ENCODE assay signal across 8 cellular contexts in the genomic region with DNA sequence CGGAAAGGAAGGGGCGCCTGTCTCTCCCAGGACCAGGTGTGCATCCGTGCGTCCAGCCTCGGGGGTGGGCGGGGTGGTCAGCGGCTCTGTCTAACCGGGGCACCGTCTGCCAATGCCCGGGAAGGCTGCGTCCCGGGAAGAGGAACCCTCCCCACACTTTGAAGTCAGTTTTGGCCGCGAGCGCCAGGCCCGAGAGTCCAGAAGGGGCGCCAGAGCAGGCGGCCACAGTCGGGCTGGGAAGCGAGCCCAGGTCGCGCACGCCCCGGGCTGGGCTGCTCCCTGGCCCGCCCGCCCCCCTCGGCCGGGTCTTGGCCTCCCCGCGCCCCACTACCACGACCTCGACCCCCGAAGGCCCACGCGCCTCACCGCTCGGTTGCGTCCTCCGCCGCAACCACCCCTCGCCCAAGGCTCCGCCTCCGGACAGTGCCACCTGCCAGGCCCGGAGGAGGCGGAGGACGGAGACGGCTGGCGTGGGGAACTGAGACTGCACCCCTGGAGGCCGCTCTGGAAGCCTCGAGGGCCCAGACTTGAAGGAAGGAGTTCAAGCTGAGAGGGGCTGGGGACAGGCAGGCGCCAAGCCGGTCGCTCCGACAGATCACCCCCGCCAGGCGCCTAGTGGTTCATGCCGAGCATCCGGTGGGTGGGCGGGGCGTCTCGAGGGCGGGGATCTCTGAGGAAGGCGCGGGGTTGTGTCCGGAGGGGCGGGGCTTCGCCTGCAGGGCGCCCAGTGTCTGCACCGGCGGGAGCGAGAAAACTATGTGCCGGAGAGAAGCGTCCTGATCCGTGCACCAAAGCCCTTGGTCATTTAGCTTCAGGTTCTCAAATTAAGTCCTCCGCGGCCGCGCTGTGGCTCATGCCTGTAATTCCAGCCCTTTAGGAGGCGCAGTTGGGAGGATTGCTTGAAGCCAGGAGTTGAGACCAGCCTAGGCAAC. TPM values are rescaled to one million over a fixed set of nuclear protein-coding genes. Genes with fewer than 3 reads are reported as not detected.
A peak's percentile ranks its signal among the peaks of the same experiment; 100 is the strongest.
DNase-seq lines count a peak whose midpoint lies in the region; ATAC-seq and TF ChIP-seq lines count a peak whose summit lies in the region.

Gene BRAT1, minus strand, starts transcription at position 404 of the 932 bp plus-strand sequence. CDS start 1,093 bp downstream, outside the sequence.

- ATAC-seq in GM21526 (IDR thresholded peaks at IDR 0.05; ENCODE audit: low FRiP score, unreplicated experiment) (peak; percentile 70), IMR-90 (ENCODE audit: low read depth) (peak; percentile 92), mucosa of descending colon (peak; percentile 90)

- H4K5ac ChIP-seq in IMR-90 (ENCODE audit: low read depth, low read length): peak within 1 kb of the TSS; percentile 99

- peaks cover 24% of the 10 kb centered on the region; the same call in 1 of the 2 replicates for H3K79me2 ChIP-seq in OCI-LY7 (ENCODE audit: insufficient read depth, low read depth, low read length)

- TF ChIP-seq CTCF in IMR-90 (conservative IDR thresholded peaks at IDR 0.05; ENCODE audit: low read depth, low read length) (peak; percentile 47), OCI-LY7 (conservative IDR thresholded peaks at IDR 0.05; ENCODE audit: low read length) (peak; percentile 62), epithelial cell of esophagus (IDR thresholded peaks at IDR 0.05; ENCODE audit: insufficient read depth, low read depth, low read length, missing control alignments) (peak; percentile 42), mucosa of descending colon (IDR thresholded peaks at IDR 0.05) (peak; percentile 22)

- peak within 1 kb of the TSS; percentile 100 for H2BK5ac ChIP-seq in IMR-90 (ENCODE audit: low read depth, low read length, poor library complexity, severe bottlenecking)

- H3K27ac ChIP-seq in IMR-90 (ENCODE audit: insufficient read depth, low read length): peak within 1 kb of the TSS; percentile 99
- H3K27ac ChIP-seq in OCI-LY7 (ENCODE audit: low read depth, low read length, poor library complexity, severe bottlenecking): peak within 1 kb of the TSS; percentile 82

- DNase-seq in DMS114 treated with DMSO at 0.1 percent for 48 hours (lab: John Stamatoyannopoulos, UW; ENCODE audit: unreplicated experiment) (peak; percentile 88), IMR-90 (peak; percentile 90), OCI-LY7 (ENCODE audit: low spot score) (peak; percentile 97), activated T-cell treated with anti-CD3 and anti-CD28 coated beads for 24 hours (ENCODE audit: low read depth) (peak; percentile 91), epithelial cell of esophagus (ENCODE audit: low read depth) (peak; percentile 93), mucosa of descending colon (peak; percentile 98 to 99 (median 99))
- DNase-seq in stimulated activated CD8-positive, alpha-beta memory T cell treated with anti-CD3 and anti-CD28 coated beads, Interleukin-4, amount 100 ng/mL, for 24 hours (ENCODE audit: low read depth): peak; percentile 94

- H3K9ac ChIP-seq in IMR-90 (ENCODE audit: low read depth, low read length): peak within 1 kb of the TSS; percentile 99

- peak within 1 kb of the TSS; percentile 100 for H3K56ac ChIP-seq in IMR-90 (ENCODE audit: extremely low read depth, insufficient read depth, low read length)

- H3K23ac ChIP-seq in IMR-90 (ENCODE audit: low read depth, low read length): peak within 1 kb of the TSS; percentile 100

- WGBS in IMR-90 (ENCODE audit: extremely low coverage in 2 of 2, insufficient read length in 1 of 2), 2 experiments: 0% methylated on average over 17 of the region's 79 CpGs; no CpG with 5 or more reads in 1 of the 2 experiments

- H4K8ac ChIP-seq in IMR-90 (ENCODE audit: low read depth in 2 of 2, low read length in 2 of 2): peak within 1 kb of the TSS; percentile 95 to 100

- in situ Hi-C loops in IMR-90 (cut with MboI; ENCODE audit: low sequenced_read_pairs): no loop called here

- peaks cover 9% of the 10 kb centered on the region for H3K4me1 ChIP-seq in IMR-90 (ENCODE audit: control insufficient read depth, insufficient read depth, low read length)
- H3K4me1 ChIP-seq in OCI-LY7 (ENCODE audit: insufficient read depth, low read length, poor library complexity, severe bottlenecking): peaks cover 44% of the 10 kb centered on the region
- H3K4me1 ChIP-seq in mucosa of descending colon (ENCODE audit: low read depth): peaks cover 24% of the 10 kb centered on the region

- intact Hi-C loops in IMR-90 (cut with micrococcal nuclease) (loop anchor here (1.0 to 5.0 kb wide), 3 partner anchors 47 to 103 kb away; partner anchors contain the start of gene TTYH3), OCI-LY7 (cut with micrococcal nuclease; ENCODE audit: unreplicated experiment) (loop anchor here (1.0 to 5.0 kb wide), 2 partner anchors 90 to 153 kb away; partner anchors contain the start of gene CHST12), mucosa of descending colon (cut with DNase I, micrococcal nuclease) (no loop called here)

- peak within 1 kb of the TSS; percentile 100 for H3K14ac ChIP-seq in IMR-90 (replicated peaks; ENCODE audit: low read depth, low read length)

- H3K4me3 ChIP-seq in IMR-90 (ENCODE audit: insufficient read depth, low read depth, low read length): peak within 1 kb of the TSS; percentile 81
- peak within 1 kb of the TSS; percentile 76 for H3K4me3 ChIP-seq in OCI-LY7 (ENCODE audit: low read depth, low read length, poor library complexity, severe bottlenecking)
- H3K4me3 ChIP-seq in epithelial cell of esophagus (ENCODE audit: low read length): peak within 1 kb of the TSS; percentile 73
- H3K4me3 ChIP-seq in mucosa of descending colon: peak within 1 kb of the TSS; percentile 65

- H2AK5ac ChIP-seq in IMR-90 (ENCODE audit: low read depth, low read length): peak within 1 kb of the TSS; percentile 82; the same call in 1 of the 2 replicates

- H3K4ac ChIP-seq in IMR-90 (ENCODE audit: low read depth, low read length): peak within 1 kb of the TSS; percentile 100

- peaks cover 24 to 44% of the 10 kb centered on the region in 2 experiments for H3K79me1 ChIP-seq in IMR-90 (ENCODE audit: low read depth in 1 of 2, low read length in 2 of 2)

- dilution Hi-C loops in IMR-90 (cut with HindIII; ENCODE audit: low sequenced_read_pairs, unreplicated experiment): no loop called here

- H3K36me3 ChIP-seq in IMR-90 (ENCODE audit: control insufficient read depth, insufficient read depth, low read length) (peaks cover 5% of the 10 kb centered on the region), OCI-LY7 (ENCODE audit: insufficient read depth, low read length) (peaks cover 26% of the 10 kb centered on the region), mucosa of descending colon (ENCODE audit: low read depth) (no peaks in the 10 kb centered on the region)

- CTCF ChIA-PET in IMR-90 (lab: Yijun Ruan, JAX): interaction anchor here (0.7 to 1.0 kb wide), 2 partner anchors 103 to 277 kb away, joined by 3 read pairs; no protein-coding TSS in a partner anchor
- CTCF ChIA-PET in OCI-LY7 (lab: Charles Lee; ENCODE audit: unreplicated experiment): no interaction called here

- H3K27me3 ChIP-seq in IMR-90 (ENCODE audit: control insufficient read depth, insufficient read depth, low read length): no peaks in the 10 kb centered on the region

- BruUV-seq in IMR-90 (replicated peaks; lab: Mats Ljungman, UMichigan) (no TSS peak), OCI-LY7 (replicated peaks; lab: Mats Ljungman, UMichigan) (no TSS peak)

- peak within 1 kb of the TSS; percentile 99 for H2BK15ac ChIP-seq in IMR-90 (ENCODE audit: low read depth, low read length)

- no peaks in the 10 kb centered on the region for H3K9me2 ChIP-seq in OCI-LY7 (ENCODE audit: insufficient read depth, low read length)

- H2AFZ ChIP-seq in IMR-90 (replicated peaks; ENCODE audit: low read length, poor library complexity): peak within 1 kb of the TSS; percentile 99
- H2AFZ ChIP-seq in OCI-LY7 (ENCODE audit: low read length): peak within 1 kb of the TSS; percentile 73; the same call in 1 of the 2 replicates

- peak within 1 kb of the TSS; percentile 100 for H3K18ac ChIP-seq in IMR-90 (ENCODE audit: low read depth, low read length)

- POLR2A ChIA-PET in IMR-90 (lab: Charles Lee; ENCODE audit: unreplicated experiment): no interaction called here
- POLR2A ChIA-PET in OCI-LY7 (lab: Charles Lee): interaction anchor here (0.7 kb wide), 1 partner anchor 232 kb away, joined by 3 read pairs; no protein-coding TSS in a partner anchor

- H3K9me1 ChIP-seq in IMR-90 (ENCODE audit: insufficient read depth, low read length): peaks cover 8% of the 10 kb centered on the region; the same call in 1 of the 2 replicates

- peak; percentile 66; the same call in 1 of the 2 replicates for TF ChIP-seq POLR2A in IMR-90 (IDR thresholded peaks at IDR 0.05; ENCODE audit: low read depth, low read length)

- H2AK9ac ChIP-seq in IMR-90 (replicated peaks; ENCODE audit: low read depth, low read length, poor library complexity): peak within 1 kb of the TSS; percentile 99

- H3K4me2 ChIP-seq in IMR-90 (ENCODE audit: low read depth, low read length): peak within 1 kb of the TSS; percentile 92
- H3K4me2 ChIP-seq in OCI-LY7 (ENCODE audit: low read length): peak within 1 kb of the TSS; percentile 87

- H2BK20ac ChIP-seq in IMR-90 (ENCODE audit: low read depth, low read length): peak within 1 kb of the TSS; percentile 100

- H4K20me1 ChIP-seq in IMR-90 (ENCODE audit: insufficient read depth, low read length) (peaks cover 6% of the 10 kb centered on the region; the same call in 1 of the 2 replicates), OCI-LY7 (ENCODE audit: insufficient read depth, low read length) (no peaks in the 10 kb centered on the region)

- peak; percentile 21; the same call in 1 of the 2 replicates for TF ChIP-seq RAD21 in IMR-90 (IDR thresholded peaks at IDR 0.05; ENCODE audit: low read length)

- H2BK120ac ChIP-seq in IMR-90 (ENCODE audit: low read depth, low read length): peak within 1 kb of the TSS; percentile 100

- H3K9me3 ChIP-seq in IMR-90 (ENCODE audit: control insufficient read depth, insufficient read depth, low read length) (no peaks in the 10 kb centered on the region), OCI-LY7 (ENCODE audit: low read length) (no peaks in the 10 kb centered on the region), mucosa of descending colon (no peaks in the 10 kb centered on the region)

- H4K91ac ChIP-seq in IMR-90 (ENCODE audit: insufficient read depth, low read depth, low read length): peak within 1 kb of the TSS; percentile 100

TF ChIP-seq in IMR-90, 13 proteins besides CTCF, POLR2A, EP300 and RAD21 (continues in another document):
- TF ChIP-seq MXI1 (IDR thresholded peaks at IDR 0.05; ENCODE audit: borderline replicate concordance, low read depth, low read length): peak; percentile 69
- no peak for TF ChIP-seq RFX5 (IDR thresholded peaks at IDR 0.05; ENCODE audit: low read depth, low read length)
- peak; percentile 97; the same call in 1 of the 2 replicates for TF ChIP-seq CHD1 (IDR thresholded peaks at IDR 0.05; ENCODE audit: low read depth, low read length)
- TF ChIP-seq BHLHE40 (IDR thresholded peaks at IDR 0.05; ENCODE audit: low read depth, low read length): peak; percentile 96

RNA-seq across cellular contexts. Expression of gene BRAT1, which starts in this region (rescaled TPM):
- total RNA-seq in IMR-90 (2012; rRNA removed) (5.8 and 6.8 TPM in 2 replicates), OCI-LY7 (2022) (42.2 and 44.7 TPM in 2 replicates), mucosa of descending colon (10 to 100 TPM; 20.7 to 27.9 (median 22.1) TPM)
- polyA plus RNA-seq in IMR-90 (2012; rRNA removed): 21.9 and 27.5 TPM in 2 replicates
- 19.5 and 22.3 TPM in 2 replicates for polyA plus RNA-seq in IMR-90 (2012; cell fraction: cytosol; rRNA removed)
- polyA plus RNA-seq in IMR-90 (2012; cell fraction: nucleus; rRNA removed; ENCODE audit: low replicate concordance): 62.8 and 177 TPM in 2 replicates
- total RNA-seq in OCI-LY7 (2014; rRNA removed; shearing (Covaris generic)): 50.8 and 52.0 TPM in 2 replicates

Comparison
In these comparisons a context has a peak if more than half of its experiments do, and no peak if none do; other contexts are left out.
1. Peak in every context shown above with its lines: DNase-seq, ATAC-seq, H3K4me3 ChIP-seq and H3K27ac ChIP-seq.
2. intact Hi-C loops: an anchor here in IMR-90 (1.0 to 5.0 kb wide) and OCI-LY7 (1.0 to 5.0 kb wide); none called in mucosa of descending colon.